Comparison of ENCODE assay signal across 8 cellular contexts in the genomic region with DNA sequence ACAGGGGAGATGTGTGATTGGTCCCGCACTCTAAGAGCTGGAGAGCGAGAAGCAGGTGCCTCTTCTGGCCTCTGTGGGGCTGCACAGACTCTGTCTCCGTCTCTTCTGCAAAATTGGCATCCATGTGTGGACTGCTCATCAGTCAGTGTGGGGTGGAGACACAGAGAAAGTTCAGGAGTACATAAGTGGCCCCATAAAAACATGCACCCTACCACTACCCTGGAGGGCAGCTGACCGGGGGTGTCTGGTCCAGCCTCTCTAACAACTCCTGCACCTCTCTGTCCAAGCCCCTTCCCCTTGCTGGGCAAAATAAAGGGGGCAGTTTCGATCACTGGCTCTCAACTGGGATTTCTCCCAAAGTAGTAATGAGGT.
DNase-seq lines count a peak whose midpoint lies in the region; ATAC-seq and TF ChIP-seq lines count a peak whose summit lies in the region.

No MANE protein-coding gene starts in this region.

- intact Hi-C loops in left lung (cut with DNase I), result no loop called here

- CTCF ChIA-PET in activated CD8-positive, alpha-beta T cell treated with anti-CD3 and anti-CD28 coated beads, Interleukin-2, amount 10 ng/mL, durations not matched to agents 7 days and 5 days (lab: Charles Lee), result interaction anchor here (0.9 to 1.9 kb wide), 3 partner anchors 11 to 491 kb away, joined by 3 to 8 read pairs (median 4); no protein-coding TSS in a partner anchor

- in situ Hi-C loops in HAP-1 (cut with MboI; ENCODE audit: low sequenced_read_pairs), result no loop called here

- DNase-seq in AG20443 (ENCODE audit: low spot score) (peak; percentile 29), H7 (peak; percentile 52), left lung (no peak), HAP-1 (ENCODE audit: low spot score in 2 of 2) (no peak), HT-29 (ENCODE audit: low spot score) (no peak), SIG-M5 treated with dmso at 0.1 percent for 504 hours (lab: John Stamatoyannopoulos, UW; ENCODE audit: unreplicated experiment) (no peak), COLO668 (lab: John Stamatoyannopoulos, UW; ENCODE audit: unreplicated experiment) (no peak)
- no peak for DNase-seq in activated CD8-positive, alpha-beta T cell treated with anti-CD3 and anti-CD28 coated beads, Interleukin-2, amount 10 ng/mL, durations not matched to agents 7 days and 5 days

- peaks cover 3% of the 10 kb centered on the region for H3K36me3 Mint-ChIP-seq in activated CD8-positive, alpha-beta T cell treated with anti-CD3 and anti-CD28 coated beads, Interleukin-2, amount 10 ng/mL, durations not matched to agents 7 days and 5 days (ENCODE audit: low read depth)

- H3K36me3 ChIP-seq in H7 (replicated peaks; ENCODE audit: control insufficient read depth, insufficient read depth, low read length), result no peaks in the 10 kb centered on the region
- H3K36me3 ChIP-seq in left lung, result no peaks in the 10 kb centered on the region
- H3K36me3 ChIP-seq in HAP-1 (replicated peaks), result no peaks in the 10 kb centered on the region

- ATAC-seq in activated CD8-positive, alpha-beta T cell treated with anti-CD3 and anti-CD28 coated beads, Interleukin-2, amount 10 ng/mL, durations not matched to agents 7 days and 5 days, result peak; percentile 13
- ATAC-seq in left lung, result peak; percentile 14

- no peak for TF ChIP-seq CTCF in left lung (IDR thresholded peaks at IDR 0.05)

- H3K9me3 Mint-ChIP-seq in activated CD8-positive, alpha-beta T cell treated with anti-CD3 and anti-CD28 coated beads, Interleukin-2, amount 10 ng/mL, durations not matched to agents 7 days and 5 days (ENCODE audit: insufficient read depth), result no peaks in the 10 kb centered on the region

- H3K4me3 Mint-ChIP-seq in activated CD8-positive, alpha-beta T cell treated with anti-CD3 and anti-CD28 coated beads, Interleukin-2, amount 10 ng/mL, durations not matched to agents 7 days and 5 days, result peak overlapping the region; percentile 38

- peak overlapping the region; percentile 41 to 79 for H3K27ac ChIP-seq in left lung

- H3K9me3 ChIP-seq in left lung, result no peaks in the 10 kb centered on the region
- H3K9me3 ChIP-seq in HAP-1, result no peaks in the 10 kb centered on the region

- no peak overlapping the region for H3K4me3 ChIP-seq in H7 (ENCODE audit: insufficient read depth, low read depth, low read length)
- H3K4me3 ChIP-seq in left lung, result no peak overlapping the region
- no peak overlapping the region for H3K4me3 ChIP-seq in HAP-1

- no peaks in the 10 kb centered on the region; the same call in none of the 2 replicates for H3K27me3 ChIP-seq in H7 (ENCODE audit: control insufficient read depth, insufficient read depth, low read length)
- no peaks in the 10 kb centered on the region for H3K27me3 ChIP-seq in left lung
- H3K27me3 ChIP-seq in HAP-1 (ENCODE audit: low read depth), result no peaks in the 10 kb centered on the region

- H3K27me3 Mint-ChIP-seq in activated CD8-positive, alpha-beta T cell treated with anti-CD3 and anti-CD28 coated beads, Interleukin-2, amount 10 ng/mL, durations not matched to agents 7 days and 5 days (ENCODE audit: low read depth), result no peaks in the 10 kb centered on the region

- POLR2A ChIA-PET in activated CD8-positive, alpha-beta T cell treated with anti-CD3 and anti-CD28 coated beads, Interleukin-2, amount 10 ng/mL, durations not matched to agents 7 days and 5 days (lab: Charles Lee), result interaction anchor here (0.9 to 1.7 kb wide), 3 partner anchors 14 to 15 kb away, joined by 3 to 8 read pairs (median 4); no protein-coding TSS in a partner anchor

- H3K4me1 ChIP-seq in left lung (peaks cover 10 to 15% of the 10 kb centered on the region in 2 donors), HAP-1 (no peaks in the 10 kb centered on the region)

- H3K27ac Mint-ChIP-seq in activated CD8-positive, alpha-beta T cell treated with anti-CD3 and anti-CD28 coated beads, Interleukin-2, amount 10 ng/mL, durations not matched to agents 7 days and 5 days, result peak overlapping the region; percentile 79

- peaks cover 27% of the 10 kb centered on the region for H3K4me1 Mint-ChIP-seq in activated CD8-positive, alpha-beta T cell treated with anti-CD3 and anti-CD28 coated beads, Interleukin-2, amount 10 ng/mL, durations not matched to agents 7 days and 5 days (ENCODE audit: low read depth)

Comparison
In these comparisons a context has a peak if more than half of its experiments do, and no peak if none do; other contexts are left out.
1. DNase-seq: peak in AG20443 (single experiment) and H7 (single experiment); none in activated CD8-positive, alpha-beta T cell treated with anti-CD3 and anti-CD28 coated beads, Interleukin-2, amount 10 ng/mL, durations not matched to agents 7 days and 5 days (single experiment), left lung (0 of 2), HAP-1 (0 of 2), HT-29 (single experiment), SIG-M5 treated with dmso at 0.1 percent for 504 hours (single experiment) and COLO668 (single experiment).